ENCODE assay signal across 1 cellular context in genomic region chr17:28944862-28945741, GRCh38.
TF ChIP-seq lines count a peak whose summit lies in the region.

No MANE protein-coding gene starts in this region.

TF ChIP-seq in IMR-90, 13 proteins besides CTCF, POLR2A, EP300 and RAD21 (continued from another document):
- TF ChIP-seq USF2 (IDR thresholded peaks at IDR 0.05; ENCODE audit: low read depth, low read length): no peak
- TF ChIP-seq SMC3 (IDR thresholded peaks at IDR 0.05; ENCODE audit: low read depth, low read length): no peak
- TF ChIP-seq MAFK (IDR thresholded peaks at IDR 0.05; ENCODE audit: low read depth, low read length): no peak
- TF ChIP-seq FOS (IDR thresholded peaks at IDR 0.05; ENCODE audit: low read depth, low read length): no peak
- no peak for TF ChIP-seq RCOR1 (IDR thresholded peaks at IDR 0.05; ENCODE audit: insufficient replicate concordance, low read length)
- TF ChIP-seq CHD1 (IDR thresholded peaks at IDR 0.05; ENCODE audit: low read depth, low read length): no peak
- TF ChIP-seq MAZ (IDR thresholded peaks at IDR 0.05; ENCODE audit: borderline replicate concordance, low read depth, low read length): no peak
- TF ChIP-seq MXI1 (IDR thresholded peaks at IDR 0.05; ENCODE audit: borderline replicate concordance, low read depth, low read length): no peak
- no peak for TF ChIP-seq CEBPB (IDR thresholded peaks at IDR 0.05; ENCODE audit: low read depth, low read length)
- TF ChIP-seq RFX5 (IDR thresholded peaks at IDR 0.05; ENCODE audit: low read depth, low read length): no peak
- TF ChIP-seq NFE2L2 (IDR thresholded peaks at IDR 0.05; ENCODE audit: low read depth, low read length): no peak
- TF ChIP-seq ELK1 (IDR thresholded peaks at IDR 0.05; ENCODE audit: borderline replicate concordance, low read depth, low read length): no peak
